ENCODE assay signal across 8 cellular contexts in genomic region chr16:31033709-31034492, GRCh38. TPM values are rescaled to one million over a fixed set of nuclear protein-coding genes. Genes with fewer than 3 reads are reported as not detected.
DNase-seq lines count a peak whose midpoint lies in the region; ATAC-seq and TF ChIP-seq lines count a peak whose summit lies in the region.

No MANE protein-coding gene starts in this region.

- H3K79me2 ChIP-seq in OCI-LY1 (ENCODE audit: insufficient read depth, low read length) = no peaks in the 10 kb centered on the region

- no peaks in the 10 kb centered on the region for H3K9me2 ChIP-seq in OCI-LY1 (ENCODE audit: low read depth, low read length)

- peak; percentile 36 for ATAC-seq in GM21360 (IDR thresholded peaks at IDR 0.05; ENCODE audit: unreplicated experiment)

- DNase-seq in COLO829 (ENCODE audit: low spot score) (peak; percentile 100), activated T-cell treated with anti-CD3 and anti-CD28 coated beads for 4 hours (peak; percentile 79), epithelial cell of proximal tubule (ENCODE audit: low read depth) (no peak)
- DNase-seq in stimulated activated CD8-positive, alpha-beta memory T cell treated with anti-CD3 and anti-CD28 coated beads, Interleukin-4, amount 100 ng/mL, for 24 hours (ENCODE audit: low read depth) = peak; percentile 85

- no peaks in the 10 kb centered on the region for H3F3A ChIP-seq in OCI-LY1 (ENCODE audit: insufficient read depth, low read length)

- H3K4me2 ChIP-seq in OCI-LY1 (ENCODE audit: low read length) = peak overlapping the region; percentile 87

- H4K20me1 ChIP-seq in OCI-LY1 (ENCODE audit: insufficient read depth, low read length) = no peaks in the 10 kb centered on the region

- peak overlapping the region; percentile 22; the same call in 1 of the 2 replicates for H2AFZ ChIP-seq in OCI-LY1 (ENCODE audit: low read length)

- H3K9me3 ChIP-seq in HUES6 (ENCODE audit: control insufficient read depth, insufficient read depth, low read depth, low read length) (no peaks in the 10 kb centered on the region), OCI-LY1 (ENCODE audit: low read length) (no peaks in the 10 kb centered on the region), mucosa of rectum (ENCODE audit: control insufficient read depth in 2 of 2, low read length in 2 of 2) (no peaks in the 10 kb centered on the region)

- H3K4me3 ChIP-seq in HUES6 (ENCODE audit: low read depth, low read length) (peak overlapping the region; percentile 87), OCI-LY1 (ENCODE audit: low read depth, low read length, poor library complexity, severe bottlenecking) (peak overlapping the region; percentile 96), epithelial cell of proximal tubule (ENCODE audit: low read depth, low read length) (peak overlapping the region; percentile 98), mucosa of rectum (ENCODE audit: low read length in 2 of 2) (peak overlapping the region; percentile 98 to 99)

- H3K9ac ChIP-seq in HUES6 (ENCODE audit: low read length) (peak overlapping the region; percentile 62), OCI-LY1 (ENCODE audit: low read length) (peak overlapping the region; percentile 76), mucosa of rectum (ENCODE audit: low read depth in 1 of 2, low read length in 2 of 2) (peak overlapping the region; percentile 89 to 93)

- H3K36me3 ChIP-seq in HUES6 (ENCODE audit: control insufficient read depth, insufficient read depth, low read length) = peaks cover under 1% of the 10 kb centered on the region; the same call in 1 of the 2 replicates
- peaks cover 5% of the 10 kb centered on the region; the same call in 1 of the 2 replicates for H3K36me3 ChIP-seq in OCI-LY1 (ENCODE audit: insufficient read depth, low read length)
- peaks cover 19 to 33% of the 10 kb centered on the region in 2 donors for H3K36me3 ChIP-seq in mucosa of rectum (ENCODE audit: control insufficient read depth in 2 of 2, insufficient read depth in 2 of 2, low read length in 2 of 2)

- peaks cover 5% of the 10 kb centered on the region; the same call in 1 of the 2 replicates for H3K4me1 ChIP-seq in HUES6 (ENCODE audit: control insufficient read depth, insufficient read depth, low read length)
- peaks cover 17% of the 10 kb centered on the region for H3K4me1 ChIP-seq in OCI-LY1 (ENCODE audit: insufficient read depth, low read length, severe bottlenecking)
- H3K4me1 ChIP-seq in mucosa of rectum (ENCODE audit: control insufficient read depth in 2 of 2, insufficient read depth in 2 of 2, low read length in 2 of 2) = peaks cover 12 to 18% of the 10 kb centered on the region in 2 donors

- TF ChIP-seq CTCF in OCI-LY1 (IDR thresholded peaks at IDR 0.05; ENCODE audit: low read length) (no peak), epithelial cell of proximal tubule (conservative IDR thresholded peaks at IDR 0.05; ENCODE audit: low read depth, low read length) (no peak)

- H3K27me3 ChIP-seq in HUES6 (ENCODE audit: control insufficient read depth, insufficient read depth, low read length) (no peaks in the 10 kb centered on the region), OCI-LY1 (ENCODE audit: insufficient read depth, low read length) (no peaks in the 10 kb centered on the region), mucosa of rectum (ENCODE audit: control insufficient read depth in 2 of 2, insufficient read depth in 2 of 2, low read length in 2 of 2) (no peaks in the 10 kb centered on the region)

- H3K27ac ChIP-seq in HUES6 (ENCODE audit: low read depth, low read length) (no peak overlapping the region), OCI-LY1 (ENCODE audit: low read depth, low read length, poor library complexity, severe bottlenecking) (no peak overlapping the region), mucosa of rectum (ENCODE audit: low read depth in 2 of 2, low read length in 2 of 2) (peak overlapping the region; percentile 93 to 95)

RNA-seq across cellular contexts. Expression of gene STX4, which starts 0.5 kb away (rescaled TPM):
- total RNA-seq in epithelial cell of proximal tubule = 19.5 and 26.1 TPM in 2 replicates

RNA-seq across cellular contexts. Expression of gene STX1B, which starts 23.5 kb away (rescaled TPM):
- 0.40 and 0.58 TPM in 2 replicates for total RNA-seq in epithelial cell of proximal tubule

RNA-seq across cellular contexts. Expression of gene ZNF668, which starts 40.1 kb away (rescaled TPM):
- total RNA-seq in epithelial cell of proximal tubule = 11.1 and 18.3 TPM in 2 replicates

RNA-seq across cellular contexts. Expression of gene ZNF646, which starts 40.3 kb away (rescaled TPM):
- 12.7 and 13.5 TPM in 2 replicates for total RNA-seq in epithelial cell of proximal tubule

RNA-seq across cellular contexts. Expression of gene HSD3B7, which starts 48.9 kb away (rescaled TPM):
- 22.9 and 24.2 TPM in 2 replicates for total RNA-seq in epithelial cell of proximal tubule

Comparison
In these comparisons a context has a peak if more than half of its experiments do, and no peak if none do; other contexts are left out.
1. H3K27ac ChIP-seq: peak in mucosa of rectum (2 of 2); none in HUES6 (single experiment) and OCI-LY1 (single experiment).
2. Peak in every context shown above with its lines, with median percentiles within 50 percentile points of each other: H3K4me3 ChIP-seq and H3K9ac ChIP-seq.